Comparison of ENCODE assay signal across 20 cellular contexts in the genomic region with DNA sequence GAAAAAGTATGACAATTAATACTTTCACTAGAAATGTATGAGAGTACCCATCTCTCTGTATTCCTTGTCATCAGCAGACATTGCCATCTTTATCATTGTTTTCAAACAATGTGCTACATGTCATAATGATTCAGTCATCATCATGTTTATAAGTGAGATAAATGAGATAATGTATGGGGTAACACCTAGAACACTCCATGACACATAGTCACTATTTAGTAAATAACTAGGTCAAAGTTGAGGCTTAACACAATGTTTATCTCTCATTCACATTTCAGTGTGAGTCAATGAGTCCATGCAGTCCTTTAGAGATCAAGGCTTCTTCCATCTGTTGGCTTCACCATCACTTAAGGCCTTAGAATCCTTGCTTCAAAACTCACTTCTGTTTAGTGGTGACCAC.
DNase-seq lines count a peak whose midpoint lies in the region; FAIRE-seq and TF ChIP-seq lines count a peak whose summit lies in the region.
"Had no signal": no experiment of that assay in that cellular context is flagged by ENCODE, and none has a peak within 500 bp of the region (broad histone marks: within the 10 kb centered on the region; RNA-seq: fewer than 3 reads in every experiment).

No MANE protein-coding gene starts in this region.

- H3K9me3 Mint-ChIP-seq in Caco-2 (ENCODE audit: unreplicated experiment), result no peaks in the 10 kb centered on the region
- H3K9me3 Mint-ChIP-seq: CD4-positive, alpha-beta T cell; HFFc6 had no signal

- H2BK15ac ChIP-seq in mesendoderm (replicated peaks; ENCODE audit: low read depth), result no peak overlapping the region

- intact Hi-C loops in Caco-2 (cut with micrococcal nuclease; ENCODE audit: unreplicated experiment), result no loop called here

- H3K4me1 Mint-ChIP-seq in Caco-2 (ENCODE audit: low read depth, unreplicated experiment), result no peaks in the 10 kb centered on the region

- H3K9me3 ChIP-seq in Caco-2, result no peaks in the 10 kb centered on the region
- H3K9me3 ChIP-seq: A549 had no signal

- H3K79me2 ChIP-seq in mesendoderm (ENCODE audit: control insufficient read depth, insufficient read depth, low read length), result no peaks in the 10 kb centered on the region

- H3K36me3 ChIP-seq in bronchial epithelial cell (ENCODE audit: control insufficient read depth, insufficient read depth, low read length), result no peaks in the 10 kb centered on the region
- H3K36me3 ChIP-seq in mesendoderm (ENCODE audit: control insufficient read depth, insufficient read depth, low read length), result no peaks in the 10 kb centered on the region
- no peaks in the 10 kb centered on the region for H3K36me3 ChIP-seq in Caco-2 (ENCODE audit: control insufficient read depth, insufficient read depth, low read length)

- no peak overlapping the region for H3K23ac ChIP-seq in mesendoderm (ENCODE audit: low read length)

- H3K4me3 ChIP-seq in bronchial epithelial cell (ENCODE audit: low read depth, low read length) (no peak overlapping the region), mesendoderm (ENCODE audit: low read length) (no peak overlapping the region), Caco-2 (ENCODE audit: low read depth, low read length) (no peak overlapping the region)
- H3K4me3 ChIP-seq: A549, SK-N-MC had no signal

- H4K5ac ChIP-seq in mesendoderm (ENCODE audit: low read length), result no peak overlapping the region

- H3K36me3 Mint-ChIP-seq in Caco-2 (ENCODE audit: insufficient read depth, unreplicated experiment), result no peaks in the 10 kb centered on the region

- H2BK5ac ChIP-seq in mesendoderm (ENCODE audit: low read length), result no peak overlapping the region

- H3K4ac ChIP-seq in mesendoderm (ENCODE audit: low read depth, low read length), result no peak overlapping the region

- POLR2A ChIA-PET in Caco-2 (lab: Charles Lee), result no interaction called here

- no peak for FAIRE-seq in bronchial epithelial cell (lab: Jason Lieb, UNC)
- FAIRE-seq: A549 had no signal

- no peak overlapping the region for H4K8ac ChIP-seq in mesendoderm (ENCODE audit: low read depth, low read length)

- no peak overlapping the region for H3K27ac ChIP-seq in mesendoderm (ENCODE audit: low read depth, low read length)
- H3K27ac ChIP-seq: A549, SK-N-MC had no signal

- TF ChIP-seq CTCF in bronchial epithelial cell (IDR thresholded peaks at IDR 0.05; ENCODE audit: insufficient read depth, low read length, severe bottlenecking), result no peak
- TF ChIP-seq CTCF in Caco-2 (IDR thresholded peaks at IDR 0.05; ENCODE audit: insufficient read depth in 1 of 2, low read depth in 1 of 2, low read length in 1 of 2, severe bottlenecking in 1 of 2, unreplicated experiment in 1 of 2), result no peak

- H3K27ac Mint-ChIP-seq in Caco-2 (ENCODE audit: unreplicated experiment), result no peak overlapping the region
- H3K27ac Mint-ChIP-seq: CD4-positive, alpha-beta T cell; HFFc6 had no signal

- H3K4me2 ChIP-seq in mesendoderm (ENCODE audit: low read length), result no peak overlapping the region
- H3K4me2 ChIP-seq: A549 had no signal

- no peaks in the 10 kb centered on the region for H3K79me1 ChIP-seq in mesendoderm (ENCODE audit: low read length)

- no peaks in the 10 kb centered on the region for H3K27me3 ChIP-seq in bronchial epithelial cell (ENCODE audit: control insufficient read depth, insufficient read depth, low read length)
- no peaks in the 10 kb centered on the region for H3K27me3 ChIP-seq in mesendoderm (ENCODE audit: insufficient read depth, low read length, poor library complexity)
- no peaks in the 10 kb centered on the region for H3K27me3 ChIP-seq in Caco-2 (replicated peaks; ENCODE audit: control insufficient read depth, insufficient read depth, low read length)

- H3K4me1 ChIP-seq in mesendoderm (ENCODE audit: control insufficient read depth, low read depth, low read length), result no peaks in the 10 kb centered on the region
- H3K4me1 ChIP-seq in Caco-2, result no peaks in the 10 kb centered on the region
- H3K4me1 ChIP-seq: A549 had no signal

- no peak overlapping the region for H2BK120ac ChIP-seq in mesendoderm (ENCODE audit: low read depth, low read length)

- H3K18ac ChIP-seq in mesendoderm (ENCODE audit: low read length), result no peak overlapping the region

- no peak overlapping the region for H3K56ac ChIP-seq in mesendoderm (ENCODE audit: low read length)

- CTCF ChIA-PET in Caco-2 (lab: Charles Lee), result no interaction called here

- peaks cover 3% of the 10 kb centered on the region for H3K27me3 Mint-ChIP-seq in Caco-2 (ENCODE audit: insufficient read depth, unreplicated experiment)
- H3K27me3 Mint-ChIP-seq: CD4-positive, alpha-beta T cell had no signal

- H3K9ac ChIP-seq in mesendoderm (ENCODE audit: low read length), result no peak overlapping the region

- no peak overlapping the region for H2AK5ac ChIP-seq in mesendoderm (ENCODE audit: low read length)

- no TSS peak for BruUV-seq in Caco-2 (replicated peaks; lab: Mats Ljungman, UMichigan)

- peak; percentile 3 for DNase-seq in EL
- DNase-seq in M059J (ENCODE audit: low read depth), result peak; percentile 27
- DNase-seq in bronchial epithelial cell (ENCODE audit: low read depth), result peak; percentile 75
- peak; percentile 10 for DNase-seq in mesendoderm
- DNase-seq in Caco-2, result no peak
- DNase-seq in GM19240 (ENCODE audit: insufficient read length, low spot score), result no peak
- DNase-seq in HCEC 1CT, result no peak
- DNase-seq: Calu3; CD4-positive, alpha-beta T cell; GOT3; HFFc6; NCI-H1105; NCI-H1694; NCI-H2081 treated with DMSO at 0.1 percent for 48 hours; NCI-H510A; NCI-H774; OCI-M1; SHP77 had no signal

- H3K4me3 Mint-ChIP-seq in Caco-2 (ENCODE audit: unreplicated experiment), result no peak overlapping the region
- H3K4me3 Mint-ChIP-seq: CD4-positive, alpha-beta T cell; HFFc6 had no signal

Comparison
In these comparisons a context has a peak if more than half of its experiments do, and no peak if none do; other contexts are left out.
1. DNase-seq: peak in EL (single experiment), M059J (single experiment), bronchial epithelial cell (single experiment) and mesendoderm (single experiment); none in Caco-2 (0 of 2), GM19240 (single experiment) and HCEC 1CT (single experiment).